In the genomic region with DNA sequence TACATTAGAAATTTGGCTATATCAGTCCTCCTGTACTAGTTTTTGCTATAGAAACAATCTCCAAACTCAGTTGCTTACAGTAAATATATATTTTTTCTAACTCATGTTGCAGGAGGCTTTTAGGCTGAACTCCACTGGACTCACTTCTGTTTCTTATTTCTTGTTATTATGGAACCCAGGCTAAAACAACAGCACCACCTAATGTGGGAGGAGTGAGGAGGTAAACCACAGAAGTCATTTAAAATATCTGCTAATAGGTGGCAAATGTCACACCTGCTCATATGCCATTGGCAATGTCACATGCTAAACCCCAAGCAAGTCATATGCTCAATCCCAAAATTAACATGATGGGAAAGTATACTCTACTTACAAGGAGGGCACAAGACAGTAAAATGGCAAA, we compare ENCODE assay signal across 2 cellular contexts.
TF ChIP-seq lines count a peak whose summit lies in the region.

No MANE protein-coding gene starts in this region.

TF ChIP-seq in HCT116, 20 proteins besides CTCF, POLR2A, EP300 and RAD21 (continued from another document):
- TF ChIP-seq, protein P1, sequence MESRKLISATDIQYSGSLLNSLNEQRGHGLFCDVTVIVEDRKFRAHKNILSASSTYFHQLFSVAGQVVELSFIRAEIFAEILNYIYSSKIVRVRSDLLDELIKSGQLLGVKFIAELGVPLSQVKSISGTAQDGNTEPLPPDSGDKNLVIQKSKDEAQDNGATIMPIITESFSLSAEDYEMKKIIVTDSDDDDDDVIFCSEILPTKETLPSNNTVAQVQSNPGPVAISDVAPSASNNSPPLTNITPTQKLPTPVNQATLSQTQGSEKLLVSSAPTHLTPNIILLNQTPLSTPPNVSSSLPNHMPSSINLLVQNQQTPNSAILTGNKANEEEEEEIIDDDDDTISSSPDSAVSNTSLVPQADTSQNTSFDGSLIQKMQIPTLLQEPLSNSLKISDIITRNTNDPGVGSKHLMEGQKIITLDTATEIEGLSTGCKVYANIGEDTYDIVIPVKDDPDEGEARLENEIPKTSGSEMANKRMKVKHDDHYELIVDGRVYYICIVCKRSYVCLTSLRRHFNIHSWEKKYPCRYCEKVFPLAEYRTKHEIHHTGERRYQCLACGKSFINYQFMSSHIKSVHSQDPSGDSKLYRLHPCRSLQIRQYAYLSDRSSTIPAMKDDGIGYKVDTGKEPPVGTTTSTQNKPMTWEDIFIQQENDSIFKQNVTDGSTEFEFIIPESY (IDR thresholded peaks at IDR 0.05; ENCODE audit: extremely low read depth, insufficient replicate concordance, low read length) = no peak

TF ChIP-seq in GM12878, 131 proteins besides CTCF, POLR2A, EP300 and RAD21 (continued from another document):
- TF ChIP-seq, protein P2, sequence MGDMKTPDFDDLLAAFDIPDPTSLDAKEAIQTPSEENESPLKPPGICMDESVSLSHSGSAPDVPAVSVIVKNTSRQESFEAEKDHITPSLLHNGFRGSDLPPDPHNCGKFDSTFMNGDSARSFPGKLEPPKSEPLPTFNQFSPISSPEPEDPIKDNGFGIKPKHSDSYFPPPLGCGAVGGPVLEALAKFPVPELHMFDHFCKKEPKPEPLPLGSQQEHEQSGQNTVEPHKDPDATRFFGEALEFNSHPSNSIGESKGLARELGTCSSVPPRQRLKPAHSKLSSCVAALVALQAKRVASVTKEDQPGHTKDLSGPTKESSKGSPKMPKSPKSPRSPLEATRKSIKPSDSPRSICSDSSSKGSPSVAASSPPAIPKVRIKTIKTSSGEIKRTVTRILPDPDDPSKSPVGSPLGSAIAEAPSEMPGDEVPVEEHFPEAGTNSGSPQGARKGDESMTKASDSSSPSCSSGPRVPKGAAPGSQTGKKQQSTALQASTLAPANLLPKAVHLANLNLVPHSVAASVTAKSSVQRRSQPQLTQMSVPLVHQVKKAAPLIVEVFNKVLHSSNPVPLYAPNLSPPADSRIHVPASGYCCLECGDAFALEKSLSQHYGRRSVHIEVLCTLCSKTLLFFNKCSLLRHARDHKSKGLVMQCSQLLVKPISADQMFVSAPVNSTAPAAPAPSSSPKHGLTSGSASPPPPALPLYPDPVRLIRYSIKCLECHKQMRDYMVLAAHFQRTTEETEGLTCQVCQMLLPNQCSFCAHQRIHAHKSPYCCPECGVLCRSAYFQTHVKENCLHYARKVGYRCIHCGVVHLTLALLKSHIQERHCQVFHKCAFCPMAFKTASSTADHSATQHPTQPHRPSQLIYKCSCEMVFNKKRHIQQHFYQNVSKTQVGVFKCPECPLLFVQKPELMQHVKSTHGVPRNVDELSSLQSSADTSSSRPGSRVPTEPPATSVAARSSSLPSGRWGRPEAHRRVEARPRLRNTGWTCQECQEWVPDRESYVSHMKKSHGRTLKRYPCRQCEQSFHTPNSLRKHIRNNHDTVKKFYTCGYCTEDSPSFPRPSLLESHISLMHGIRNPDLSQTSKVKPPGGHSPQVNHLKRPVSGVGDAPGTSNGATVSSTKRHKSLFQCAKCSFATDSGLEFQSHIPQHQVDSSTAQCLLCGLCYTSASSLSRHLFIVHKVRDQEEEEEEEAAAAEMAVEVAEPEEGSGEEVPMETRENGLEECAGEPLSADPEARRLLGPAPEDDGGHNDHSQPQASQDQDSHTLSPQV (IDR thresholded peaks at IDR 0.05) = no peak
- TF ChIP-seq BRCA1 (IDR thresholded peaks at IDR 0.05; ENCODE audit: low read depth, low read length) (no peak), ELK1 (IDR thresholded peaks at IDR 0.05; ENCODE audit: low read depth, low read length) (no peak), NR2F1 (conservative IDR thresholded peaks at IDR 0.05) (no peak), USF1 (IDR thresholded peaks at IDR 0.05; ENCODE audit: borderline replicate concordance, extremely low read length, insufficient read depth, low read depth, low read length) (no peak)
